Comparison of ENCODE assay signal across 8 cellular contexts in the genomic region with DNA sequence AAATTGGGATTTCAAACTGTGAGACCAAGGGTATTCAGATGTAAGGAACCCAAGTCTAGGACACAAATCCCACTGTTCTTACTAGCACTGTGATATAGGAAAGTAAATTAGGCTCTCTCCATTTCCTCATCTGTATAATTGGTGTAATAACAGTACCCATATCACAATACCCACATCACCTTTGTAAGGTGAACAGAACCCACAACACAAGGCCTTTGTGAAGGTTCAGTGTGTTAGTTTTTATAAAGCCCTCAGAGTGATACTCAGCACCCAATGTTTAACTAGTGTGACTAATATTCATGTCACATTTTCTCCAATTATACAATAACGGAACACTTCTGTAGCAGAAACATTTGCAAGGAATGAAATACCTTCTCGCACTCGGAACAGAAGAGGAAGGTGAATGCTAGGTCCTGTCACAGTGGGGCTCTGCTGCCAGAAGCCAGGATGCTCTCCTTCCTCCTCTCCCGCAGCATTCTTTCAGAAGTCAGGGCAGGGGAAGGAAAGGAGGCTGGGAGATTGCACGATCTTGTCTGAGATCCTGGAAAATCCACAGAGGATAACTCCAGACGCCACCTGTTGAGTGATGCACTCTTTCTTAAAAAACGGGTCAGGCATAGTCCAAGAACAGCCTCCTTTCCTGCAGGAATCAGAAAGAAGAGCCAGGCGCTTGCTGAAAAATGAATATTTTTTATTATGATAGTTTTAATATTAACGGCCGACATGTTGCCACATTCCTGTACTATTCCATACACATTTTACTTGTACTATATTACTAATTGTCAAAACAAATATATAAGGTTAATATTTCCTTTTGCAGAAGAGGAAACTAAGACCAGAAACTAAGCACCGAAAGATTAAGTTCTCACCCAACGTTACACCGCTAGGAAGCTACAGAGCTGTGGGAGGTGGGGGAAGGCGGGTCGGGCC. TPM values are rescaled to one million over a fixed set of nuclear protein-coding genes. Genes with fewer than 3 reads are reported as not detected.
A peak's percentile ranks its signal among the peaks of the same experiment; 100 is the strongest.
DNase-seq lines count a peak whose midpoint lies in the region; ATAC-seq lines count a peak whose summit lies in the region.

No MANE protein-coding gene starts in this region.

- DNase-seq in AG08395 (ENCODE audit: low spot score) (peak; percentile 3), HAP-1 (ENCODE audit: low spot score in 2 of 2) (peak in 1 of 2 experiments; percentile 9), iPS DF 6.9 (ENCODE audit: low read depth, low spot score) (no peak), SKM-1 (lab: John Stamatoyannopoulos, UW; ENCODE audit: unreplicated experiment) (no peak)
- no peak for DNase-seq in activated T-helper 1 cell treated with anti-CD3 and anti-CD28 coated beads, Interleukin-12 subunit alpha, Interleukin-12 subunit beta, Interleukin-2, Interleukin-4 antibody, amounts not matched to agents 30 ng/mL and 10 ng/mL and 1 ng/mL, durations not matched to agents 14 hours and 24 hours and 36 hours (ENCODE audit: low spot score)
- no peak for DNase-seq in NK-92 treated with Interleukin-12 subunit alpha and Interleukin-12 subunit beta, amount 100 ng/mL, for 24 hours (lab: John Stamatoyannopoulos, UW)

- H3K9me3 ChIP-seq in HAP-1 (no peaks in the 10 kb centered on the region; the same call in 1 of the 2 replicates), iPS DF 6.9 (ENCODE audit: control insufficient read depth, insufficient read depth, low read length) (no peaks in the 10 kb centered on the region)

- H3K36me3 ChIP-seq in HAP-1 (replicated peaks), result peaks cover 31% of the 10 kb centered on the region
- H3K36me3 ChIP-seq in iPS DF 6.9 (ENCODE audit: control insufficient read depth, insufficient read depth, low read length), result no peaks in the 10 kb centered on the region; the same call in 1 of the 2 replicates

- ATAC-seq in HG03378 (IDR thresholded peaks at IDR 0.05; ENCODE audit: unreplicated experiment), result no peak

- peak overlapping the region; percentile 95 for H3K4me3 Mint-ChIP-seq in activated T-helper 1 cell treated with anti-CD3 and anti-CD28 coated beads, Interleukin-12 subunit alpha, Interleukin-12 subunit beta, Interleukin-2, Interleukin-4 antibody, amounts not matched to agents 30 ng/mL and 10 ng/mL and 1 ng/mL, durations not matched to agents 14 hours and 24 hours and 36 hours

- WGBS in iPS DF 6.9 (ENCODE audit: insufficient coverage, insufficient read length), result no CpG with 5 or more reads among the region's 15 CpGs

- no peak overlapping the region for H3K27ac ChIP-seq in iPS DF 6.9 (ENCODE audit: low read length)
- peak overlapping the region in 20 of 21 experiments; percentile 56 to 95 (median 86) for H3K27ac ChIP-seq in skin epidermis

- no peaks in the 10 kb centered on the region for H3K27me3 ChIP-seq in HAP-1 (ENCODE audit: low read depth)
- H3K27me3 ChIP-seq in iPS DF 6.9 (ENCODE audit: control insufficient read depth, insufficient read depth, low read length), result no peaks in the 10 kb centered on the region

- H3K4me1 Mint-ChIP-seq in activated T-helper 1 cell treated with anti-CD3 and anti-CD28 coated beads, Interleukin-12 subunit alpha, Interleukin-12 subunit beta, Interleukin-2, Interleukin-4 antibody, amounts not matched to agents 30 ng/mL and 10 ng/mL and 1 ng/mL, durations not matched to agents 14 hours and 24 hours and 36 hours (ENCODE audit: low read depth), result peaks cover 20% of the 10 kb centered on the region

- H3K36me3 Mint-ChIP-seq in activated T-helper 1 cell treated with anti-CD3 and anti-CD28 coated beads, Interleukin-12 subunit alpha, Interleukin-12 subunit beta, Interleukin-2, Interleukin-4 antibody, amounts not matched to agents 30 ng/mL and 10 ng/mL and 1 ng/mL, durations not matched to agents 14 hours and 24 hours and 36 hours (ENCODE audit: low read depth), result peaks cover 33% of the 10 kb centered on the region

- H3K9me3 Mint-ChIP-seq in activated T-helper 1 cell treated with anti-CD3 and anti-CD28 coated beads, Interleukin-12 subunit alpha, Interleukin-12 subunit beta, Interleukin-2, Interleukin-4 antibody, amounts not matched to agents 30 ng/mL and 10 ng/mL and 1 ng/mL, durations not matched to agents 14 hours and 24 hours and 36 hours, result peaks cover 24% of the 10 kb centered on the region

- peak overlapping the region; percentile 83 for H3K4me3 ChIP-seq in HAP-1
- H3K4me3 ChIP-seq in iPS DF 6.9 (ENCODE audit: low read length), result peak overlapping the region; percentile 88
- H3K4me3 ChIP-seq in skin epidermis, result peak overlapping the region; percentile 47 to 77 (median 65)

- H3K27me3 Mint-ChIP-seq in activated T-helper 1 cell treated with anti-CD3 and anti-CD28 coated beads, Interleukin-12 subunit alpha, Interleukin-12 subunit beta, Interleukin-2, Interleukin-4 antibody, amounts not matched to agents 30 ng/mL and 10 ng/mL and 1 ng/mL, durations not matched to agents 14 hours and 24 hours and 36 hours (ENCODE audit: insufficient read depth), result no peaks in the 10 kb centered on the region

- intact Hi-C loops in activated T-helper 1 cell treated with anti-CD3 and anti-CD28 coated beads, Interleukin-12 subunit alpha, Interleukin-12 subunit beta, Interleukin-2, Interleukin-4 antibody, amounts not matched to agents 30 ng/mL and 10 ng/mL and 1 ng/mL, durations not matched to agents 14 hours and 24 hours and 36 hours (cut with micrococcal nuclease), result loop anchor here (2.0 to 10.0 kb wide), 3 partner anchors 178 to 272 kb away; a partner anchor contains a TSS

- in situ Hi-C loops in HAP-1 (cut with MboI; ENCODE audit: low sequenced_read_pairs), result no loop called here

- H3K4me1 ChIP-seq in HAP-1 (peaks cover 5% of the 10 kb centered on the region), iPS DF 6.9 (ENCODE audit: control insufficient read depth, insufficient read depth, low read length) (no peaks in the 10 kb centered on the region)

- peak overlapping the region; percentile 83 for H3K27ac Mint-ChIP-seq in activated T-helper 1 cell treated with anti-CD3 and anti-CD28 coated beads, Interleukin-12 subunit alpha, Interleukin-12 subunit beta, Interleukin-2, Interleukin-4 antibody, amounts not matched to agents 30 ng/mL and 10 ng/mL and 1 ng/mL, durations not matched to agents 14 hours and 24 hours and 36 hours

RNA-seq across cellular contexts. Expression of a gene that starts 0.8 kb away (rescaled TPM):
- 11.5 and 13.1 TPM in 2 replicates for total RNA-seq in activated T-helper 1 cell treated with anti-CD3 and anti-CD28 coated beads, Interleukin-12 subunit alpha, Interleukin-12 subunit beta, Interleukin-2, Interleukin-4 antibody, amounts not matched to agents 30 ng/mL and 10 ng/mL and 1 ng/mL, durations not matched to agents 14 hours and 24 hours and 36 hours

RNA-seq across cellular contexts. Expression of a gene that starts 16.7 kb away (rescaled TPM):
- 0.56 and 0.75 TPM in 2 replicates for total RNA-seq in activated T-helper 1 cell treated with anti-CD3 and anti-CD28 coated beads, Interleukin-12 subunit alpha, Interleukin-12 subunit beta, Interleukin-2, Interleukin-4 antibody, amounts not matched to agents 30 ng/mL and 10 ng/mL and 1 ng/mL, durations not matched to agents 14 hours and 24 hours and 36 hours

RNA-seq across cellular contexts. Expression of a gene that starts 49.7 kb away (rescaled TPM):
- total RNA-seq in activated T-helper 1 cell treated with anti-CD3 and anti-CD28 coated beads, Interleukin-12 subunit alpha, Interleukin-12 subunit beta, Interleukin-2, Interleukin-4 antibody, amounts not matched to agents 30 ng/mL and 10 ng/mL and 1 ng/mL, durations not matched to agents 14 hours and 24 hours and 36 hours, result 5.2 and 6.5 TPM in 2 replicates

RNA-seq across cellular contexts. Expression of a gene that starts 50.6 kb away (rescaled TPM):
- total RNA-seq in activated T-helper 1 cell treated with anti-CD3 and anti-CD28 coated beads, Interleukin-12 subunit alpha, Interleukin-12 subunit beta, Interleukin-2, Interleukin-4 antibody, amounts not matched to agents 30 ng/mL and 10 ng/mL and 1 ng/mL, durations not matched to agents 14 hours and 24 hours and 36 hours, result 0.59 and 0.60 TPM in 2 replicates
